14 cellular contexts compared by ENCODE assay signal in the genomic region with DNA sequence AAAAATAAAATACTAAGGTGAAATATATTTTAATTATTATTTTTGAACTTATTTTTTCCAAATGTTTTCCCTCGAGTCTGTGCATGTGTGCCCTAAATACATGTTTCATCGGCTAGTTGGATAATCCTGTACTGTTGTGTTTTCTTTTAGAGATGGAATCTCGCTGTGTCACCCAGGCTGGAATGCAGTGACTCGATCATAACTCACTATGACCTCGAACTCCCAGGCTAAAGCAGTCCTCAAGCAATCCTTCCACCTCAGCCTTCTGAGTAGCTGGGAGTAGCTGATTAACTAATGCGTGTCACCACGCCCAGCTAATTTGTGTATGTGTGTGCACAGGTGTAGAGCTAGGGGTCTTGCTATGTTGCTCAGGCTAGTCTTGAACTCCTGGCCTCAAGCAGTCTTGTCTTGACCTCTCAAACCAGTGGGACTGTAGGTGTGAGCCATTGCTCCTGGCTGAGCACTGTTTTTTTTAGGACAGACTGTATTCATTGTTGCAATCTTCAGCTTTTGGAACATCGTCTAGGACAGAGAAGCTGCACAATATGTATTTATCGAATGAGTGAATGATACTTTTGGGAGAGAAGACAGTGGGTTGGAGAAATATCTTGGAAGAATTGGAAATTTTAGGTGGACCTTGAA. TPM values are rescaled to one million over a fixed set of nuclear protein-coding genes. Genes with fewer than 3 reads are reported as not detected.
DNase-seq lines count a peak whose midpoint lies in the region; ATAC-seq and TF ChIP-seq lines count a peak whose summit lies in the region.
"Had no signal": no experiment of that assay in that cellular context is flagged by ENCODE, and none has a peak within 500 bp of the region (broad histone marks: within the 10 kb centered on the region; RNA-seq: fewer than 3 reads in every experiment).

No MANE protein-coding gene starts in this region.

- H2BK12ac ChIP-seq in H9 (ENCODE audit: insufficient read length, low read depth, low read length), result no peak overlapping the region

- no peaks in the 10 kb centered on the region for H4K20me1 ChIP-seq in H9 (ENCODE audit: control insufficient read depth, insufficient read depth, insufficient read length)

- H3K27ac Mint-ChIP-seq in HFFc6 (peak overlapping the region; percentile 78), H9 (no peak overlapping the region), T-cell (no peak overlapping the region)
- peak overlapping the region in 1 of 10 donors; percentile 65 for H3K27ac Mint-ChIP-seq in naive thymus-derived CD8-positive, alpha-beta T cell
- H3K27ac Mint-ChIP-seq: naive thymus-derived CD4-positive, alpha-beta T cell had no signal

- H2BK15ac ChIP-seq in H9 (ENCODE audit: low read depth, low read length), result no peak overlapping the region

- H4K8ac ChIP-seq in H9 (replicated peaks; ENCODE audit: insufficient read length, low read depth, low read length), result no peak overlapping the region

- H3K27me3 ChIP-seq in ACC112 (ENCODE audit: insufficient read depth, low read length) (no peaks in the 10 kb centered on the region), adrenal gland (no peaks in the 10 kb centered on the region), H9 (ENCODE audit: insufficient read depth, low read length) (no peaks in the 10 kb centered on the region)

- no peak overlapping the region for H2BK5ac ChIP-seq in H9 (ENCODE audit: insufficient read length, low read length)

- ATAC-seq in naive thymus-derived CD8-positive, alpha-beta T cell, result no peak
- no peak for ATAC-seq in T-cell (replicated peaks in 1 of 4)
- ATAC-seq: naive thymus-derived CD4-positive, alpha-beta T cell had no signal

- POLR2A ChIA-PET in naive thymus-derived CD8-positive, alpha-beta T cell (lab: Charles Lee), result no interaction called here
- POLR2A ChIA-PET in T-cell (lab: Charles Lee), result no interaction called here

- H2AFZ ChIP-seq in ACC112 (ENCODE audit: low read length, unreplicated experiment) (peak overlapping the region; percentile 58), H9 (ENCODE audit: low read length) (no peak overlapping the region)

- H3K4me3 ChIP-seq in ACC112 (ENCODE audit: low read depth, low read length) (peak overlapping the region; percentile 62), adrenal gland (no peak overlapping the region), foreskin fibroblast (ENCODE audit: low read depth in 1 of 2, low read length in 2 of 2) (no peak overlapping the region)

- DNase-seq in HFFc6 (peak; percentile 89), adrenal gland (peak in 5 of 7 donors; percentile 31 to 56 (median 34)), foreskin fibroblast (peak; percentile 90 to 94), NCI-H2107 treated with DMSO at 0.1 percent for 48 hours (lab: John Stamatoyannopoulos, UW; ENCODE audit: unreplicated experiment) (no peak), H9 (no peak), T-cell (no peak)
- DNase-seq in naive thymus-derived CD8-positive, alpha-beta T cell, result no peak
- DNase-seq: activated CD4-positive, alpha-beta T cell treated with anti-CD3 and anti-CD28 coated beads, Interleukin-2, amount 50 U/mL, for 48 hours; activated naive CD4-positive, alpha-beta T cell; naive thymus-derived CD4-positive, alpha-beta T cell; NCI-H1417; NCI-H82; stimulated activated CD4-positive, alpha-beta T cell treated with anti-CD3 and anti-CD28 coated beads, Interleukin-15, amount 100 ng/mL, for 24 hours had no signal

- H3K4me1 Mint-ChIP-seq in HFFc6 (ENCODE audit: low read depth) (peaks cover 38% of the 10 kb centered on the region), H9 (peaks cover 0 to 11% of the 10 kb centered on the region in 2 experiments; a peak in 2 of 4 replicates), T-cell (peaks cover 20 to 27% (median 24%) of the 10 kb centered on the region in 3 donors)
- H3K4me1 Mint-ChIP-seq in naive thymus-derived CD8-positive, alpha-beta T cell, result peaks cover 10 to 31% (median 23%) of the 10 kb centered on the region in 4 donors

- H3K36me3 Mint-ChIP-seq in HFFc6 (ENCODE audit: low read depth) (peaks cover 18% of the 10 kb centered on the region), H9 (ENCODE audit: insufficient read depth in 1 of 3, low read depth in 3 of 3) (peaks cover 4 to 14% (median 9%) of the 10 kb centered on the region in 3 experiments; a peak in 5 of 7 replicates), T-cell (peaks cover 12% of the 10 kb centered on the region)
- peaks cover 6 to 23% (median 11%) of the 10 kb centered on the region in 3 donors for H3K36me3 Mint-ChIP-seq in naive thymus-derived CD8-positive, alpha-beta T cell

- H3K79me2 ChIP-seq in ACC112 (ENCODE audit: control insufficient read depth, insufficient read depth, low read length, unreplicated experiment) (peaks cover 19% of the 10 kb centered on the region), H9 (ENCODE audit: insufficient read depth, low read length) (peaks cover 3% of the 10 kb centered on the region; the same call in 1 of the 2 replicates)

- H3K4me1 ChIP-seq in ACC112 (ENCODE audit: control insufficient read depth, insufficient read depth, low read length, unreplicated experiment) (peaks cover 20% of the 10 kb centered on the region), adrenal gland (replicated peaks in 1 of 2) (peaks cover 8 to 13% of the 10 kb centered on the region in 2 donors), H9 (ENCODE audit: insufficient read depth, low read length) (no peaks in the 10 kb centered on the region)

- H3K4me2 ChIP-seq in H9 (ENCODE audit: insufficient read depth, insufficient read length, low read length), result no peak overlapping the region

- no peak for TF ChIP-seq CTCF in HFFc6 (IDR thresholded peaks at IDR 0.05)
- TF ChIP-seq CTCF in adrenal gland (IDR thresholded peaks at IDR 0.05), result no peak
- no peak for TF ChIP-seq CTCF in foreskin fibroblast (IDR thresholded peaks at IDR 0.05; ENCODE audit: low read depth, low read length)
- no peak for TF ChIP-seq CTCF in H9 (conservative IDR thresholded peaks at IDR 0.05)

- no peak overlapping the region for H4K5ac ChIP-seq in H9 (ENCODE audit: insufficient read length, low read depth, low read length)

- CTCF ChIA-PET in T-cell (lab: Charles Lee), result no interaction called here

- H3K23ac ChIP-seq in H9 (ENCODE audit: insufficient read length, low read depth, low read length), result no peak overlapping the region

- H3K23me2 ChIP-seq in H9 (ENCODE audit: insufficient read length, low read depth, low read length, poor library complexity, severe bottlenecking), result peaks cover 2% of the 10 kb centered on the region

- peaks cover 3% of the 10 kb centered on the region for H3K79me1 ChIP-seq in H9 (ENCODE audit: insufficient read depth, low read depth, low read length, poor library complexity, severe bottlenecking)

- no peak for TF ChIP-seq POLR2A in adrenal gland (IDR thresholded peaks at IDR 0.05)

- peaks cover 1% of the 10 kb centered on the region; the same call in 1 of the 2 replicates for H3K9me3 Mint-ChIP-seq in HFFc6
- H3K9me3 Mint-ChIP-seq in H9, result no peaks in the 10 kb centered on the region; a peak in 1 of 5 replicates
- H3K9me3 Mint-ChIP-seq in naive thymus-derived CD8-positive, alpha-beta T cell, result peaks cover 0 to 3% (median 0%) of the 10 kb centered on the region in 9 donors
- no peaks in the 10 kb centered on the region for H3K9me3 Mint-ChIP-seq in T-cell

- no peak overlapping the region for H3K18ac ChIP-seq in H9 (ENCODE audit: insufficient read length, low read depth, low read length)

- no peak overlapping the region for H3K14ac ChIP-seq in H9 (ENCODE audit: insufficient read depth, low read length)

- no peak overlapping the region for H2BK120ac ChIP-seq in H9 (ENCODE audit: low read depth, low read length, poor library complexity, severe bottlenecking)

- H3K27ac ChIP-seq in ACC112 (ENCODE audit: low read depth, low read length) (peak overlapping the region; percentile 94), adrenal gland (peak overlapping the region in 1 of 5 donors; percentile 13), H9 (ENCODE audit: insufficient read length, low read depth, low read length) (no peak overlapping the region)

- peaks cover 3% of the 10 kb centered on the region; the same call in 1 of the 2 replicates for H3K36me3 ChIP-seq in ACC112 (ENCODE audit: insufficient read depth, low read length)
- no peaks in the 10 kb centered on the region for H3K36me3 ChIP-seq in adrenal gland (replicated peaks in 1 of 2)

- H3K4me3 Mint-ChIP-seq in HFFc6 (peak overlapping the region; percentile 23), H9 (no peak overlapping the region), T-cell (no peak overlapping the region)
- H3K4me3 Mint-ChIP-seq in naive thymus-derived CD8-positive, alpha-beta T cell, result no peak overlapping the region

- 62 to 74% (median 64%) methylated on average over 9 of the region's 9 CpGs for WGBS in adrenal gland, 4 donors
- WGBS in H9 (ENCODE audit: extremely low coverage, insufficient read length, low lambda C conversion rate), result no CpG with 5 or more reads among the region's 9 CpGs

- H3K9me3 ChIP-seq in adrenal gland (replicated peaks in 1 of 3), result no peaks in the 10 kb centered on the region
- no peaks in the 10 kb centered on the region for H3K9me3 ChIP-seq in H9 (ENCODE audit: control insufficient read depth, low read depth, low read length)

- H2AK5ac ChIP-seq in H9 (ENCODE audit: insufficient read length, low read length), result no peak overlapping the region

- no peak overlapping the region for H4K91ac ChIP-seq in H9 (ENCODE audit: insufficient read length, low read depth, low read length)

- no peak overlapping the region for H3K9ac ChIP-seq in H9 (ENCODE audit: extremely low read depth, insufficient read length, low read length)

- no peaks in the 10 kb centered on the region for H3K27me3 Mint-ChIP-seq in HFFc6 (ENCODE audit: insufficient read depth)
- H3K27me3 Mint-ChIP-seq in H9 (ENCODE audit: low read depth), result no peaks in the 10 kb centered on the region; the same call in 1 of the 2 replicates
- H3K27me3 Mint-ChIP-seq in naive thymus-derived CD8-positive, alpha-beta T cell, result no peaks in the 10 kb centered on the region
- no peaks in the 10 kb centered on the region for H3K27me3 Mint-ChIP-seq in T-cell
- H3K27me3 Mint-ChIP-seq: naive thymus-derived CD4-positive, alpha-beta T cell had no signal

- no peak overlapping the region for H3K56ac ChIP-seq in H9 (ENCODE audit: insufficient read length, low read depth, low read length)

- no peak overlapping the region for H3K4ac ChIP-seq in H9 (ENCODE audit: low read depth, low read length)

- no peak overlapping the region for H2BK20ac ChIP-seq in H9 (ENCODE audit: low read depth, low read length, poor library complexity, severe bottlenecking)

- intact Hi-C loops in adrenal gland (cut with DNase I), result no loop called here

- H3T11ph ChIP-seq in H9 (ENCODE audit: low read length), result no peak overlapping the region

RNA-seq across cellular contexts. Expression of a gene that starts 4.8 kb away (rescaled TPM):
- total RNA-seq in HFFc6 (2021; fragmentation: NEBNext Ultra II Directional; extraction: Animal tissue kit (Norgen Biotek cat#: 25700)), result 100 to 1,000 TPM; 134 to 165 (median 137) TPM
- 100 to 1,000 TPM in 5 of 8 donors, 10 to 100 TPM in 3; 60.0 to 155 (median 120) TPM for total RNA-seq in adrenal gland
- polyA plus RNA-seq in adrenal gland, result 100 to 1,000 TPM in 1 of 3 donors, 10 to 100 TPM in 2; 33.4 to 280 (median 44.9) TPM
- 65.4 and 70.1 TPM in 2 replicates for total RNA-seq in H9 (2021)
- total RNA-seq in naive thymus-derived CD8-positive, alpha-beta T cell, result 10 to 100 TPM; 54.4 to 54.7 TPM
- polyA plus RNA-seq in naive thymus-derived CD8-positive, alpha-beta T cell, result 100 to 1,000 TPM in 1 of 3 donors, 10 to 100 TPM in 2; 92.3 to 126 (median 97.3) TPM
- 10 to 100 TPM; 36.2 to 67.1 (median 51.4) TPM for total RNA-seq in T-cell

RNA-seq across cellular contexts. Expression of a gene that starts 54.0 kb away (rescaled TPM):
- 10 to 100 TPM; 42.5 to 60.0 (median 52.1) TPM for total RNA-seq in HFFc6 (2021; fragmentation: NEBNext Ultra II Directional; extraction: Animal tissue kit (Norgen Biotek cat#: 25700))
- total RNA-seq in adrenal gland, result 10 to 100 TPM in 7 of 8 donors, 1 to 10 TPM in 1; 5.4 to 22.7 (median 15.4) TPM
- polyA plus RNA-seq in adrenal gland, result 10 to 100 TPM; 11.9 to 19.1 (median 13.1) TPM
- total RNA-seq in H9 (2021), result 74.8 and 77.9 TPM in 2 replicates
- 1 to 10 TPM; 2.1 to 3.5 TPM for total RNA-seq in naive thymus-derived CD8-positive, alpha-beta T cell
- polyA plus RNA-seq in naive thymus-derived CD8-positive, alpha-beta T cell, result 1 to 10 TPM; 1.1 to 5.3 (median 2.3) TPM
- 1 to 10 TPM; 2.8 to 9.0 (median 6.9) TPM for total RNA-seq in T-cell

Comparison
In these comparisons a context has a peak if more than half of its experiments do, and no peak if none do; other contexts are left out.
1. DNase-seq: peak in HFFc6 (single experiment), adrenal gland (5 of 7) and foreskin fibroblast (2 of 2); none in NCI-H2107 treated with DMSO at 0.1 percent for 48 hours (single experiment), H9 (single experiment), naive thymus-derived CD8-positive, alpha-beta T cell (0 of 10) and T-cell (0 of 34).